17 cellular contexts compared by ENCODE assay signal in the genomic region with DNA sequence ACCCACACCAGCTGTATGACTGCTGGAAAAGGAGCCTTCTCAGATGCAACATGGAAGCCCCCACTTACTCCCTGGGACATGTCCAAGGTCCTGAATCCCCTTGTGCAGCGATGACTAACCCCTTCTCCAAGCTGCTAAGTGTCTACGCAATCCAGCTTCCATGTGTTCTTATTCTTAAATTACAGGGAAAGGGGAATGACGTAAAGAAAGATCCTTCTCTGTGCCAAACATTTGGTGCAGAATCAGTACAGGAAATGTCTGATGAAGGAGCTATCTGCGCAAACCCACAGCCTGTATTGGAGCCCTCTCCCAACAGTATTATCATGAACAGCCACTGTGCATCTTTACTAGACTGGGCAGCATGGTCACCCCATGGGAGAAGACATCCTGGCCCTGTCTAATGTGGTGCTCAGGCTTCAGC.
DNase-seq lines count a peak whose midpoint lies in the region; ATAC-seq and TF ChIP-seq lines count a peak whose summit lies in the region.
"Had no signal": no experiment of that assay in that cellular context is flagged by ENCODE, and none has a peak within 500 bp of the region (broad histone marks: within the 10 kb centered on the region; RNA-seq: fewer than 3 reads in every experiment).

No MANE protein-coding gene starts in this region.

- TF ChIP-seq CTCF in AG09309 (IDR thresholded peaks at IDR 0.05; ENCODE audit: control insufficient read depth, insufficient read depth, low read depth, low read length, missing control alignments), result no peak
- no peak for TF ChIP-seq CTCF in liver (IDR thresholded peaks at IDR 0.05; ENCODE audit: low read depth, low read length, missing input control)
- TF ChIP-seq CTCF in mucosa of descending colon (IDR thresholded peaks at IDR 0.05), result no peak

- TF ChIP-seq RAD21 in liver (IDR thresholded peaks at IDR 0.05), result no peak

- H3K4me1 ChIP-seq in liver (ENCODE audit: control insufficient read depth in 4 of 4, insufficient read depth in 4 of 4, low read length in 3 of 4) (no peaks in the 10 kb centered on the region), mucosa of descending colon (ENCODE audit: low read depth) (no peaks in the 10 kb centered on the region)

- DNase-seq in AG09309 (ENCODE audit: low read depth) (peak; percentile 1), MV-4-11 (lab: John Stamatoyannopoulos, UW) (peak; percentile 3), fibroblast of gingiva (ENCODE audit: low read depth) (peak; percentile 70), NCI-H2227 treated with DMSO at 0.1 percent for 48 hours (lab: John Stamatoyannopoulos, UW) (no peak), DMS53 treated with DMSO at 0.1 percent for 48 hours (lab: John Stamatoyannopoulos, UW; ENCODE audit: unreplicated experiment) (no peak), mucosa of descending colon (no peak), NCI-H2107 (lab: John Stamatoyannopoulos, UW) (no peak)
- DNase-seq: AML-193; DMS79 treated with DMSO at 0.1 percent for 48 hours; effector CD4-positive, alpha-beta T cell; head of caudate nucleus; NCI-H1694 treated with DMSO at 0.1 percent for 48 hours; stimulated activated CD4-positive, alpha-beta T cell treated with anti-CD3 and anti-CD28 coated beads, Interleukin-15, amount 100 ng/mL, for 24 hours; WERI-Rb-1 had no signal

- H3K27ac ChIP-seq in liver (ENCODE audit: low read depth in 1 of 2, low read length in 2 of 2), result no peak overlapping the region
- H3K27ac ChIP-seq: neutrophil, WERI-Rb-1 had no signal

- H3K9ac ChIP-seq in liver (ENCODE audit: low read depth in 1 of 2, low read length in 2 of 2), result no peak overlapping the region

- H3K9me3 ChIP-seq in liver (ENCODE audit: control insufficient read depth in 4 of 4, low read length in 3 of 4), result no peaks in the 10 kb centered on the region
- H3K9me3 ChIP-seq in mucosa of descending colon, result no peaks in the 10 kb centered on the region
- H3K9me3 ChIP-seq: neutrophil had no signal

- no peak for ATAC-seq in mucosa of descending colon

- no peaks in the 10 kb centered on the region for H3K36me3 ChIP-seq in liver (ENCODE audit: control insufficient read depth in 4 of 4, insufficient read depth in 3 of 4, low read depth in 1 of 4, low read length in 3 of 4)
- no peaks in the 10 kb centered on the region for H3K36me3 ChIP-seq in mucosa of descending colon (ENCODE audit: low read depth)
- H3K36me3 ChIP-seq: neutrophil, WERI-Rb-1 had no signal

- intact Hi-C loops in mucosa of descending colon (cut with DNase I, micrococcal nuclease), result no loop called here

- WGBS in liver, result 82% methylated on average over 4 of the region's 4 CpGs

- no peak overlapping the region for H3K4me3 ChIP-seq in AG09309 (ENCODE audit: control insufficient read depth, low read depth, low read length)
- no peak overlapping the region for H3K4me3 ChIP-seq in liver (ENCODE audit: low read depth in 1 of 3, low read length in 3 of 3)
- H3K4me3 ChIP-seq in mucosa of descending colon, result no peak overlapping the region
- H3K4me3 ChIP-seq: lung had no signal

- no peaks in the 10 kb centered on the region for H3K27me3 ChIP-seq in liver (ENCODE audit: control insufficient read depth in 4 of 4, insufficient read depth in 4 of 4, low read length in 3 of 4)
- H3K27me3 ChIP-seq: neutrophil had no signal

TF ChIP-seq in liver, 16 proteins besides CTCF, POLR2A, EP300 and RAD21:
- no peak for TF ChIP-seq RXRA (IDR thresholded peaks at IDR 0.05)
- TF ChIP-seq, protein P1, sequence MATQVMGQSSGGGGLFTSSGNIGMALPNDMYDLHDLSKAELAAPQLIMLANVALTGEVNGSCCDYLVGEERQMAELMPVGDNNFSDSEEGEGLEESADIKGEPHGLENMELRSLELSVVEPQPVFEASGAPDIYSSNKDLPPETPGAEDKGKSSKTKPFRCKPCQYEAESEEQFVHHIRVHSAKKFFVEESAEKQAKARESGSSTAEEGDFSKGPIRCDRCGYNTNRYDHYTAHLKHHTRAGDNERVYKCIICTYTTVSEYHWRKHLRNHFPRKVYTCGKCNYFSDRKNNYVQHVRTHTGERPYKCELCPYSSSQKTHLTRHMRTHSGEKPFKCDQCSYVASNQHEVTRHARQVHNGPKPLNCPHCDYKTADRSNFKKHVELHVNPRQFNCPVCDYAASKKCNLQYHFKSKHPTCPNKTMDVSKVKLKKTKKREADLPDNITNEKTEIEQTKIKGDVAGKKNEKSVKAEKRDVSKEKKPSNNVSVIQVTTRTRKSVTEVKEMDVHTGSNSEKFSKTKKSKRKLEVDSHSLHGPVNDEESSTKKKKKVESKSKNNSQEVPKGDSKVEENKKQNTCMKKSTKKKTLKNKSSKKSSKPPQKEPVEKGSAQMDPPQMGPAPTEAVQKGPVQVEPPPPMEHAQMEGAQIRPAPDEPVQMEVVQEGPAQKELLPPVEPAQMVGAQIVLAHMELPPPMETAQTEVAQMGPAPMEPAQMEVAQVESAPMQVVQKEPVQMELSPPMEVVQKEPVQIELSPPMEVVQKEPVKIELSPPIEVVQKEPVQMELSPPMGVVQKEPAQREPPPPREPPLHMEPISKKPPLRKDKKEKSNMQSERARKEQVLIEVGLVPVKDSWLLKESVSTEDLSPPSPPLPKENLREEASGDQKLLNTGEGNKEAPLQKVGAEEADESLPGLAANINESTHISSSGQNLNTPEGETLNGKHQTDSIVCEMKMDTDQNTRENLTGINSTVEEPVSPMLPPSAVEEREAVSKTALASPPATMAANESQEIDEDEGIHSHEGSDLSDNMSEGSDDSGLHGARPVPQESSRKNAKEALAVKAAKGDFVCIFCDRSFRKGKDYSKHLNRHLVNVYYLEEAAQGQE (IDR thresholded peaks at IDR 0.05), result peak; percentile 55

Comparison
In these comparisons a context has a peak if more than half of its experiments do, and no peak if none do; other contexts are left out.
1. DNase-seq: peak in AG09309 (single experiment), MV-4-11 (single experiment) and fibroblast of gingiva (single experiment); none in NCI-H2227 treated with DMSO at 0.1 percent for 48 hours (single experiment), DMS53 treated with DMSO at 0.1 percent for 48 hours (single experiment), mucosa of descending colon (0 of 3) and NCI-H2107 (single experiment).